In genomic region chr22:38317237-38317994, GRCh38 we compare ENCODE assay signal across 7 cellular contexts. TPM values are rescaled to one million over a fixed set of nuclear protein-coding genes. Genes with fewer than 3 reads are reported as not detected.
DNase-seq lines count a peak whose midpoint lies in the region; FAIRE-seq and TF ChIP-seq lines count a peak whose summit lies in the region.

Gene CSNK1E, minus strand, starts transcription at chr22:38317433. Its CDS starts 3,276 bp downstream, at chr22:38314157.

- in situ Hi-C loops in transverse colon (cut with MboI; ENCODE audit: low pct_ligation_motif_present in 1 of 4, low pct_unique_long_range_greater_than_20kb in 1 of 4, low sequenced_read_pairs in 3 of 4) = loop anchor here in 1 of 4 donors (25.0 kb wide), 1 partner anchor 95 kb away; no protein-coding TSS in a partner anchor

- H3K9ac ChIP-seq in parathyroid adenoma = peak within 1 kb of the TSS; percentile 73

- H3K36me3 ChIP-seq in parathyroid adenoma (ENCODE audit: control insufficient read depth, insufficient read depth, low read length) (no peaks in the 10 kb centered on the region), transverse colon (no peaks in the 10 kb centered on the region)

- no peaks in the 10 kb centered on the region for H3K79me2 ChIP-seq in parathyroid adenoma

- TF ChIP-seq CTCF in parathyroid adenoma (IDR thresholded peaks at IDR 0.05) = no peak
- no peak for TF ChIP-seq CTCF in transverse colon (IDR thresholded peaks at IDR 0.05)

- TF ChIP-seq POLR2A in GM12891 (IDR thresholded peaks at IDR 0.05; ENCODE audit: low read depth, low read length) = no peak
- TF ChIP-seq POLR2A in transverse colon (IDR thresholded peaks at IDR 0.05) = no peak

- TF ChIP-seq EP300 in transverse colon (IDR thresholded peaks at IDR 0.05; ENCODE audit: low read depth) = no peak

- H3K4me2 ChIP-seq in parathyroid adenoma (ENCODE audit: low read length) = peak within 1 kb of the TSS; percentile 93

- H3K27me3 ChIP-seq in parathyroid adenoma (ENCODE audit: control insufficient read depth, insufficient read depth, low read length) (no peaks in the 10 kb centered on the region), transverse colon (no peaks in the 10 kb centered on the region)

- 3 to 4% (median 3%) methylated on average over 35 to 71 of the region's 80 CpGs for WGBS in adipose tissue, 3 donors
- 0 to 1% methylated on average over 4 to 36 of the region's 80 CpGs for WGBS in transverse colon (ENCODE audit: low coverage in 1 of 2), 2 donors

- H3K4me3 ChIP-seq in parathyroid adenoma (ENCODE audit: low read depth, low read length) (peak within 1 kb of the TSS; percentile 90), transverse colon (peak within 1 kb of the TSS; percentile 64 to 92 (median 78))

- no peaks in the 10 kb centered on the region for H3K9me3 ChIP-seq in parathyroid adenoma (ENCODE audit: control insufficient read depth, low read length)
- no peaks in the 10 kb centered on the region for H3K9me3 ChIP-seq in transverse colon

- intact Hi-C loops in cardiac septum (cut with DNase I) = loop anchor here (2.0 kb wide), 1 partner anchor 45 kb away; the partner anchor contains the start of gene TMEM184B
- intact Hi-C loops in transverse colon (cut with DNase I; ENCODE audit: low total_unique reads) = loop anchor here (2.0 to 5.0 kb wide), 2 partner anchors 55 to 115 kb away; no protein-coding TSS in a partner anchor

- FAIRE-seq in GM12891 (lab: Jason Lieb, UNC) = no peak

- H2AFZ ChIP-seq in parathyroid adenoma = peak within 1 kb of the TSS; percentile 97

- DNase-seq in GM12891 (ENCODE audit: insufficient read length, low spot score) (peak; percentile 89), HT-29 (ENCODE audit: low spot score) (peak; percentile 53), T follicular helper cell (ENCODE audit: low read depth) (peak; percentile 68), cardiac septum (ENCODE audit: low spot score) (peak; percentile 90), transverse colon (peak; percentile 86)

- H3K27ac ChIP-seq in adipose tissue (ENCODE audit: low read depth, low read length) (peak within 1 kb of the TSS; percentile 71), parathyroid adenoma (peak within 1 kb of the TSS; percentile 84), transverse colon (peak within 1 kb of the TSS; percentile 96 to 99 (median 99))

- H3K4me1 ChIP-seq in parathyroid adenoma = no peaks in the 10 kb centered on the region
- peaks cover 33 to 54% (median 47%) of the 10 kb centered on the region in 4 donors for H3K4me1 ChIP-seq in transverse colon

TF ChIP-seq in GM12891, 5 proteins besides CTCF, POLR2A, EP300 and RAD21:
- TF ChIP-seq SPI1 (IDR thresholded peaks at IDR 0.05; ENCODE audit: low read depth, low read length) (no peak), POLR2AphosphoS5 (IDR thresholded peaks at IDR 0.05; ENCODE audit: low read depth, low read length) (no peak), PAX5 (IDR thresholded peaks at IDR 0.05; ENCODE audit: insufficient read depth, low read length, severe bottlenecking) (no peak), TAF1 (IDR thresholded peaks at IDR 0.05; ENCODE audit: low read depth, low read length) (no peak), POU2F2 (IDR thresholded peaks at IDR 0.05; ENCODE audit: low read depth, low read length) (no peak)

RNA-seq across cellular contexts. Expression of gene CSNK1E, which starts in this region (rescaled TPM):
- 37.4 TPM for polyA plus RNA-seq in GM12891 (2012; ENCODE audit: low read depth, missing spikeins)
- total RNA-seq in HT-29 (2014; rRNA removed; shearing (Covaris generic)) = 127 and 152 TPM in 2 replicates
- polyA plus RNA-seq in adipose tissue = 100 to 1,000 TPM in 2 of 3 donors, 10 to 100 TPM in 1; 77.8 to 139 (median 123) TPM
- total RNA-seq in cardiac septum (95.7 TPM), transverse colon (100 to 1,000 TPM in 2 of 4 donors, 10 to 100 TPM in 2; 47.9 to 179 (median 106) TPM)

Comparison
In these comparisons a context has a peak if more than half of its experiments do, and no peak if none do; other contexts are left out.
1. Peak in every context shown above with its lines: DNase-seq, H3K4me3 ChIP-seq and H3K27ac ChIP-seq.